Comparison of ENCODE assay signal across 27 cellular contexts in genomic region chr16:84007946-84008345, GRCh38. TPM values are rescaled to one million over a fixed set of nuclear protein-coding genes. Genes with fewer than 3 reads are reported as not detected.
DNase-seq lines count a peak whose midpoint lies in the region; FAIRE-seq and TF ChIP-seq lines count a peak whose summit lies in the region.
"Had no signal": no experiment of that assay in that cellular context is flagged by ENCODE, and none has a peak within 500 bp of the region (broad histone marks: within the 10 kb centered on the region; RNA-seq: fewer than 3 reads in every experiment).

No MANE protein-coding gene starts in this region.

- peak overlapping the region; percentile 29 for H3K27ac ChIP-seq in parathyroid adenoma
- H3K27ac ChIP-seq in Karpas-422 (ENCODE audit: low read length) = no peak overlapping the region
- H3K27ac ChIP-seq: PC-9 had no signal

- H3K4me3 ChIP-seq in parathyroid adenoma (ENCODE audit: low read depth, low read length) (no peak overlapping the region), Karpas-422 (ENCODE audit: low read length) (no peak overlapping the region)
- H3K4me3 ChIP-seq: PC-9 had no signal

- TF ChIP-seq RAD21 in Ishikawa (IDR thresholded peaks at IDR 0.05; ENCODE audit: low read depth) = no peak

- H3K79me2 ChIP-seq in parathyroid adenoma (no peaks in the 10 kb centered on the region), Karpas-422 (ENCODE audit: low read length) (no peaks in the 10 kb centered on the region)

- no peaks in the 10 kb centered on the region for H3K9me2 ChIP-seq in Karpas-422 (replicated peaks; ENCODE audit: insufficient read depth, low read length)

- H3K9ac ChIP-seq in parathyroid adenoma (no peak overlapping the region), Karpas-422 (ENCODE audit: low read length) (no peak overlapping the region)

- no peak for TF ChIP-seq POLR2A in GM12892 (IDR thresholded peaks at IDR 0.05; ENCODE audit: low read depth, low read length)

- H3K36me3 ChIP-seq in parathyroid adenoma (ENCODE audit: control insufficient read depth, insufficient read depth, low read length) (no peaks in the 10 kb centered on the region), Karpas-422 (ENCODE audit: insufficient read depth, low read length) (no peaks in the 10 kb centered on the region)

- DNase-seq in D341Med (ENCODE audit: low spot score) (peak; percentile 9), fibroblast of gingiva (ENCODE audit: low read depth) (peak; percentile 38), GM12892 (ENCODE audit: insufficient read length) (no peak), amniotic stem cell (lab: John Stamatoyannopoulos, UW) (no peak), Karpas-422 (no peak)
- DNase-seq: CD4-positive, alpha-beta T cell; COR-L47; DMS 273 treated with DMSO at 0.1 percent for 48 hours; GOT3; HCEC 1CT; Kasumi-1; MM.1S; NCI-H1092; NCI-H1436; NCI-H187 treated with DMSO at 0.1 percent for 48 hours; NCI-H2227 treated with DMSO at 0.1 percent for 48 hours; NCI-H510A; NCI-H748 treated with DMSO at 0.1 percent for 48 hours; PC-9; RPMI8226; SIG-M5 had no signal

- H3K4me1 ChIP-seq in parathyroid adenoma (peaks cover 11% of the 10 kb centered on the region), Karpas-422 (ENCODE audit: low read length) (no peaks in the 10 kb centered on the region)

- TF ChIP-seq EP300 in Ishikawa (IDR thresholded peaks at IDR 0.05; ENCODE audit: borderline replicate concordance) = no peak

- H3K27me3 ChIP-seq in parathyroid adenoma (ENCODE audit: control insufficient read depth, insufficient read depth, low read length) (no peaks in the 10 kb centered on the region), Karpas-422 (ENCODE audit: low read length) (no peaks in the 10 kb centered on the region)

- no peaks in the 10 kb centered on the region; the same call in 1 of the 2 replicates for H4K20me1 ChIP-seq in Karpas-422 (ENCODE audit: insufficient read depth, low read depth, low read length)

- H3K4me2 ChIP-seq in parathyroid adenoma (ENCODE audit: low read length) = no peak overlapping the region
- H3K4me2 ChIP-seq in Karpas-422 (ENCODE audit: low read depth, low read length, poor library complexity, severe bottlenecking) = no peak overlapping the region
- H3K4me2 ChIP-seq: PC-9 had no signal

- H3K9me3 ChIP-seq in parathyroid adenoma (ENCODE audit: control insufficient read depth, low read length) = no peaks in the 10 kb centered on the region
- H3K9me3 ChIP-seq in Karpas-422 (ENCODE audit: low read length) = no peaks in the 10 kb centered on the region

- peak overlapping the region; percentile 77 for H2AFZ ChIP-seq in parathyroid adenoma
- no peak overlapping the region for H2AFZ ChIP-seq in Karpas-422 (ENCODE audit: low read length)
- H2AFZ ChIP-seq: PC-9 had no signal

- TF ChIP-seq CTCF in parathyroid adenoma (IDR thresholded peaks at IDR 0.05) = no peak

- no peak for FAIRE-seq in GM12892 (lab: Jason Lieb, UNC)
- FAIRE-seq: GM12891 had no signal

TF ChIP-seq in Ishikawa, 13 proteins besides CTCF, POLR2A, EP300 and RAD21:
- TF ChIP-seq USF1 (IDR thresholded peaks at IDR 0.05) (peak; percentile 64), TAF1 (IDR thresholded peaks at IDR 0.05; ENCODE audit: low read depth) (no peak), CEBPB (IDR thresholded peaks at IDR 0.05) (no peak), ZBTB7A (IDR thresholded peaks at IDR 0.05; ENCODE audit: low read depth) (no peak), CREB1 (IDR thresholded peaks at IDR 0.05; ENCODE audit: low read depth) (no peak), YY1 (IDR thresholded peaks at IDR 0.05; ENCODE audit: low read depth) (no peak), NFIC (IDR thresholded peaks at IDR 0.05) (no peak)
TF ChIP-seq in Ishikawa: peak in this region for 1.

RNA-seq across cellular contexts. Expression of gene SLC38A8, which starts 34.6 kb away (rescaled TPM):
- not detected for polyA plus RNA-seq in GM12892 (2012; ENCODE audit: missing spikeins)
- total RNA-seq in Karpas-422 (2014; rRNA removed; shearing (Covaris generic); ENCODE audit: low replicate concordance) = not detected in 2 replicates
- total RNA-seq: CD4-positive, alpha-beta T cell; G401; HT1080; PC-9 had no signal
- polyA plus RNA-seq: BJ had no signal

RNA-seq across cellular contexts. Expression of gene NECAB2, which starts 39.9 kb away (rescaled TPM):
- polyA plus RNA-seq in GM12892 (2012; ENCODE audit: missing spikeins) = not detected
- not detected in 2 replicates for total RNA-seq in Karpas-422 (2014; rRNA removed; shearing (Covaris generic); ENCODE audit: low replicate concordance)
- total RNA-seq: CD4-positive, alpha-beta T cell; HT1080 had no signal

RNA-seq across cellular contexts. Expression of gene OSGIN1, which starts 54.9 kb away (rescaled TPM):
- 0.13 TPM for polyA plus RNA-seq in GM12892 (2012; ENCODE audit: missing spikeins)
- not detected in 2 replicates for total RNA-seq in Karpas-422 (2014; rRNA removed; shearing (Covaris generic); ENCODE audit: low replicate concordance)

Comparison
In these comparisons a context has a peak if more than half of its experiments do, and no peak if none do; other contexts are left out.
1. DNase-seq: peak in D341Med (single experiment) and fibroblast of gingiva (single experiment); none in GM12892 (single experiment), amniotic stem cell (single experiment) and Karpas-422 (single experiment).